Comparison of ENCODE assay signal across 20 cellular contexts in the genomic region with DNA sequence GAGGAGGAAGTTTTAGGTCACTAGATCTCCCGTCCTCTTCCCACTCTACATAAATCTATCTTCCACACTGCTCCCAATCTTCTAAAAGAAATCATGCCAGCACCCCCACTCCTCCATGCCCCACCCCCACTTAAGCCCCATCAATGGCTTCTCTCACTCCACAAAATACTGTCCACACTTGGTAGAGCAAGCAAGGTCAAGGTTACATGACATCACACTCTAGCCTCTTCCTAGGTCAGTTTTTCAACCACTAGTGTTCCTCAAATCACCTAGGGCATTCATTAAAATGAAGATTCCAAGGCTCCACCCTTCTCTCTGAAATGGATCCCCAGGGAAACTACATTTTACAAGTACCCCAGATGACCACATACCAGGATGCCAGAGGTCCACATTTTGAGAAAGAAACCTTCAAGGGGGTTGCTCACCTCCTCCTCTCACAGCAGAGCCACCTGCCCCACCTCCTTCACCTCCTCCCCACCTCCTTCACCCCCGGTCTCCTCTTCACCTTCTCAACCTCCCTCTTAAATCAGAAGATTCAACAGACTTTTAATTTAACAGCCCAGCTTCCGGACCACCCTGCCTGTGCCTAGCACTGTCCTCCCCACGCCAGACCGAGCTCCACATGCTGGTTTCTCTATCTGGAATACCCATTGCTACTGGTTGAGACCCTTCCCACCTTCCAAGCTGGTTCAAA. TPM values are rescaled to one million over a fixed set of nuclear protein-coding genes. Genes with fewer than 3 reads are reported as not detected.
DNase-seq lines count a peak whose midpoint lies in the region; ATAC-seq and TF ChIP-seq lines count a peak whose summit lies in the region.
"Had no signal": no experiment of that assay in that cellular context is flagged by ENCODE, and none has a peak within 500 bp of the region (broad histone marks: within the 10 kb centered on the region; RNA-seq: fewer than 3 reads in every experiment).

No MANE protein-coding gene starts in this region.

- intact Hi-C loops in PC-9 (cut with micrococcal nuclease; ENCODE audit: unreplicated experiment): no loop called here
- intact Hi-C loops in ovary (cut with DNase I): no loop called here

- H3K27ac Mint-ChIP-seq in stimulated activated naive CD8-positive, alpha-beta T cell treated with anti-CD3 and anti-CD28 coated beads, Interleukin-15, Interleukin-2, amounts not matched to agents 100 ng/mL and 50 ng/mL, for 24 hours: peak overlapping the region; percentile 24
- H3K27ac Mint-ChIP-seq in type B pancreatic cell: peak overlapping the region; percentile 52
- H3K27ac Mint-ChIP-seq: activated CD4-positive, alpha-beta memory T cell treated with anti-CD3 and anti-CD28 coated beads for 36 hours had no signal

- no peak overlapping the region for H2AK5ac ChIP-seq in mesendoderm (ENCODE audit: low read length)

- H2BK120ac ChIP-seq in mesendoderm (ENCODE audit: low read depth, low read length): no peak overlapping the region

- H3K4me1 ChIP-seq in PC-9 (replicated peaks; ENCODE audit: insufficient read depth) (peaks cover 62% of the 10 kb centered on the region), mesendoderm (ENCODE audit: control insufficient read depth, low read depth, low read length) (peaks cover 16% of the 10 kb centered on the region), ovary (ENCODE audit: insufficient read depth) (peaks cover 13% of the 10 kb centered on the region)

- H3K79me2 ChIP-seq in PC-9 (ENCODE audit: low read depth) (peaks cover 77% of the 10 kb centered on the region), mesendoderm (ENCODE audit: control insufficient read depth, insufficient read depth, low read length) (peaks cover 24% of the 10 kb centered on the region)

- H4K20me1 ChIP-seq in PC-9 (ENCODE audit: insufficient read depth): no peaks in the 10 kb centered on the region

- peaks cover 41% of the 10 kb centered on the region for H3F3A ChIP-seq in PC-9 (ENCODE audit: insufficient read depth, low read depth)

- H3K27ac ChIP-seq in PC-9 (0 out of 2 replicates have a peak overlapping the region, but pooled peaks have one; percentile 71), mesendoderm (ENCODE audit: low read depth, low read length) (no peak overlapping the region), ovary (no peak overlapping the region)
- H3K27ac ChIP-seq: colonic mucosa, pancreas, SK-N-MC, stomach had no signal

- H3K79me1 ChIP-seq in mesendoderm (ENCODE audit: low read length): peaks cover 10% of the 10 kb centered on the region

- H2BK5ac ChIP-seq in mesendoderm (ENCODE audit: low read length): no peak overlapping the region

- H3K27me3 Mint-ChIP-seq in stimulated activated naive CD8-positive, alpha-beta T cell treated with anti-CD3 and anti-CD28 coated beads, Interleukin-15, Interleukin-2, amounts not matched to agents 100 ng/mL and 50 ng/mL, for 24 hours: no peaks in the 10 kb centered on the region
- H3K27me3 Mint-ChIP-seq in type B pancreatic cell: no peaks in the 10 kb centered on the region
- H3K27me3 Mint-ChIP-seq: activated CD4-positive, alpha-beta memory T cell treated with anti-CD3 and anti-CD28 coated beads for 36 hours had no signal

- no peak overlapping the region for H3K56ac ChIP-seq in mesendoderm (ENCODE audit: low read length)

- CTCF ChIA-PET in PC-9 (lab: Charles Lee): interaction anchor here (0.7 kb wide), 1 partner anchor 160 kb away, joined by 4 read pairs; no protein-coding TSS in a partner anchor

- peaks cover 53% of the 10 kb centered on the region for H3K4me1 Mint-ChIP-seq in stimulated activated naive CD8-positive, alpha-beta T cell treated with anti-CD3 and anti-CD28 coated beads, Interleukin-15, Interleukin-2, amounts not matched to agents 100 ng/mL and 50 ng/mL, for 24 hours (ENCODE audit: low read depth)
- peaks cover 27% of the 10 kb centered on the region for H3K4me1 Mint-ChIP-seq in type B pancreatic cell (ENCODE audit: unreplicated experiment)

- no peak overlapping the region for H3K9ac ChIP-seq in mesendoderm (ENCODE audit: low read length)

- no peak for TF ChIP-seq EP300 in ovary (IDR thresholded peaks at IDR 0.05)

- H3K36me3 ChIP-seq in PC-9 (ENCODE audit: low read depth) (no peaks in the 10 kb centered on the region), mesendoderm (ENCODE audit: control insufficient read depth, insufficient read depth, low read length) (no peaks in the 10 kb centered on the region), ovary (no peaks in the 10 kb centered on the region)
- H3K36me3 ChIP-seq: colonic mucosa, pancreas, stomach had no signal

- no peak overlapping the region for H2AFZ ChIP-seq in PC-9

- no peaks in the 10 kb centered on the region for H3K9me3 Mint-ChIP-seq in stimulated activated naive CD8-positive, alpha-beta T cell treated with anti-CD3 and anti-CD28 coated beads, Interleukin-15, Interleukin-2, amounts not matched to agents 100 ng/mL and 50 ng/mL, for 24 hours
- H3K9me3 Mint-ChIP-seq in type B pancreatic cell: no peaks in the 10 kb centered on the region
- H3K9me3 Mint-ChIP-seq: activated CD4-positive, alpha-beta memory T cell treated with anti-CD3 and anti-CD28 coated beads for 36 hours; mesothelial cell of epicardium had no signal

- no peak for ATAC-seq in stimulated activated naive CD8-positive, alpha-beta T cell treated with anti-CD3 and anti-CD28 coated beads, Interleukin-15, Interleukin-2, amounts not matched to agents 100 U/mL and 50 U/mL, for 24 hours
- no peak for ATAC-seq in HG03432 (IDR thresholded peaks at IDR 0.05; ENCODE audit: unreplicated experiment)
- ATAC-seq: pancreas had no signal

- no peak overlapping the region for H4K5ac ChIP-seq in mesendoderm (ENCODE audit: low read length)

- H4K8ac ChIP-seq in mesendoderm (ENCODE audit: low read depth, low read length): no peak overlapping the region

- BruUV-seq in PC-9 (replicated peaks; lab: Mats Ljungman, UMichigan): no TSS peak

- peak overlapping the region; percentile 9 for H3K4ac ChIP-seq in mesendoderm (ENCODE audit: low read depth, low read length)

- no peaks in the 10 kb centered on the region for H3K9me2 ChIP-seq in PC-9 (ENCODE audit: insufficient read depth)

- H3K4me3 ChIP-seq in PC-9 (peak overlapping the region; percentile 64; the same call in 1 of the 2 replicates), mesendoderm (ENCODE audit: low read length) (no peak overlapping the region), ovary (no peak overlapping the region)
- H3K4me3 ChIP-seq: colonic mucosa, pancreas, SK-N-MC had no signal

- TF ChIP-seq POLR2A in ovary (IDR thresholded peaks at IDR 0.05): no peak

- peaks cover 6% of the 10 kb centered on the region for H3K36me3 Mint-ChIP-seq in stimulated activated naive CD8-positive, alpha-beta T cell treated with anti-CD3 and anti-CD28 coated beads, Interleukin-15, Interleukin-2, amounts not matched to agents 100 ng/mL and 50 ng/mL, for 24 hours (ENCODE audit: low read depth)
- peaks cover 4% of the 10 kb centered on the region for H3K36me3 Mint-ChIP-seq in type B pancreatic cell
- H3K36me3 Mint-ChIP-seq: activated CD4-positive, alpha-beta memory T cell treated with anti-CD3 and anti-CD28 coated beads for 36 hours; mesothelial cell of epicardium had no signal

- H2BK15ac ChIP-seq in mesendoderm (replicated peaks; ENCODE audit: low read depth): no peak overlapping the region

- 100% methylated on average over 1 of the region's 5 CpGs for WGBS in mesendoderm (ENCODE audit: extremely low coverage, insufficient coverage, low lambda C conversion rate)
- 58 to 80% (median 76%) methylated on average over 5 of the region's 5 CpGs for WGBS in ovary, 3 donors

- peak overlapping the region; percentile 37 for H3K4me3 Mint-ChIP-seq in stimulated activated naive CD8-positive, alpha-beta T cell treated with anti-CD3 and anti-CD28 coated beads, Interleukin-15, Interleukin-2, amounts not matched to agents 100 ng/mL and 50 ng/mL, for 24 hours
- H3K4me3 Mint-ChIP-seq in type B pancreatic cell: peak overlapping the region; percentile 53
- H3K4me3 Mint-ChIP-seq: activated CD4-positive, alpha-beta memory T cell treated with anti-CD3 and anti-CD28 coated beads for 36 hours had no signal

- no peak for DNase-seq in stimulated activated naive CD8-positive, alpha-beta T cell treated with anti-CD3 and anti-CD28 coated beads, Interleukin-15, Interleukin-2, amounts not matched to agents 100 U/mL and 50 U/mL, for 24 hours
- no peak for DNase-seq in PC-9
- no peak for DNase-seq in mesendoderm
- no peak for DNase-seq in type B pancreatic cell (ENCODE audit: extremely low spot score, unreplicated experiment)
- no peak for DNase-seq in NCI-H1105 (lab: John Stamatoyannopoulos, UW)
- no peak for DNase-seq in ovary
- DNase-seq: activated CD4-positive, alpha-beta memory T cell treated with anti-CD3 and anti-CD28 coated beads for 36 hours; aorta; colonic mucosa; glutamatergic neuron; Kasumi-1; NCI-H1694; OCI-M1; pancreas; stomach had no signal

- no peaks in the 10 kb centered on the region for H3K27me3 ChIP-seq in PC-9 (ENCODE audit: insufficient read depth, low read depth)
- no peaks in the 10 kb centered on the region for H3K27me3 ChIP-seq in mesendoderm (ENCODE audit: insufficient read depth, low read length, poor library complexity)
- no peaks in the 10 kb centered on the region for H3K27me3 ChIP-seq in ovary
- H3K27me3 ChIP-seq: colonic mucosa, pancreas, stomach had no signal

- no peak overlapping the region for H3K23ac ChIP-seq in mesendoderm (ENCODE audit: low read length)

- TF ChIP-seq CTCF in PC-9 (conservative IDR thresholded peaks at IDR 0.05) (no peak), type B pancreatic cell (conservative IDR thresholded peaks at IDR 0.05) (no peak), ovary (IDR thresholded peaks at IDR 0.05) (no peak)

- peak overlapping the region; percentile 94 for H3K4me2 ChIP-seq in PC-9
- H3K4me2 ChIP-seq in mesendoderm (ENCODE audit: low read length): no peak overlapping the region
- H3K4me2 ChIP-seq: smooth muscle cell had no signal

- POLR2A ChIA-PET in PC-9 (lab: Charles Lee; ENCODE audit: unreplicated experiment): no interaction called here

- peak overlapping the region; percentile 18 for H3K18ac ChIP-seq in mesendoderm (ENCODE audit: low read length)

- H3K9me3 ChIP-seq in PC-9 (ENCODE audit: insufficient read depth, low read depth): no peaks in the 10 kb centered on the region
- no peaks in the 10 kb centered on the region for H3K9me3 ChIP-seq in ovary
- H3K9me3 ChIP-seq: colonic mucosa, pancreas, stomach had no signal

RNA-seq across cellular contexts. Expression of a gene that starts 3.2 kb away (rescaled TPM):
- 89.4 and 132 TPM in 2 replicates for total RNA-seq in PC-9 (2021)
- 11.4 TPM for polyA plus RNA-seq in mesendoderm (2013, experiment 1 of 2)
- polyA plus RNA-seq in mesendoderm (2013, experiment 2 of 2): 11.4 TPM
- total RNA-seq in type B pancreatic cell (ENCODE audit: low replicate concordance): 65.4 and 86.4 TPM in 2 replicates
- total RNA-seq in ovary: 100 to 1,000 TPM; 103 to 130 (median 116) TPM
- polyA plus RNA-seq in ovary: 10 to 100 TPM; 94.1 to 97.8 TPM

RNA-seq across cellular contexts. Expression of a gene that starts 29.0 kb away (rescaled TPM):
- total RNA-seq in PC-9 (2021) (139 and 171 TPM in 2 replicates), type B pancreatic cell (ENCODE audit: low replicate concordance) (139 and 148 TPM in 2 replicates), ovary (100 to 1,000 TPM in 5 of 7 donors, 10 to 100 TPM in 2; 46.0 to 163 (median 130) TPM)
- polyA plus RNA-seq in mesendoderm (2013, experiment 1 of 2): 199 TPM
- polyA plus RNA-seq in mesendoderm (2013, experiment 2 of 2): 206 TPM
- 10 to 100 TPM; 40.8 to 64.7 TPM for polyA plus RNA-seq in ovary

RNA-seq across cellular contexts. Expression of a gene that starts 29.2 kb away (rescaled TPM):
- total RNA-seq in PC-9 (2021) (24.8 and 30.0 TPM in 2 replicates), type B pancreatic cell (ENCODE audit: low replicate concordance) (45.9 and 52.2 TPM in 2 replicates), ovary (10 to 100 TPM in 6 of 7 donors, 1 to 10 TPM in 1; 8.1 to 45.2 (median 28.9) TPM)
- 65.1 TPM for polyA plus RNA-seq in mesendoderm (2013, experiment 1 of 2)
- 65.5 TPM for polyA plus RNA-seq in mesendoderm (2013, experiment 2 of 2)
- 10 to 100 TPM; 12.2 to 36.4 TPM for polyA plus RNA-seq in ovary
